Comparison of ENCODE assay signal across 8 cellular contexts in the genomic region with DNA sequence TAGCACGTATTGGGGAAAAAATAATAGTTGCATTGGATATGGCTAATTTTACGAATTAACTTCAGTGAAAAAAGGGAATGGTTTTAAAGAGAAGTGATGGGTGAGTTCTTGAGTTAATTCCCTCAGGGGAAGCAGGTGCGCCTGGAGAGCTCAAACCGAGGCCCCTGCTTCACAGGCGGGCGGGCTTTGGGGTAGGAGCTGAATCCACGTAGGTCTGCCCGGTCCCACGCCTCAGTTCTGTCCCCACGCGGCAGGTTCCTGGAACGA. TPM values are rescaled to one million over a fixed set of nuclear protein-coding genes. Genes with fewer than 3 reads are reported as not detected.
DNase-seq lines count a peak whose midpoint lies in the region; ATAC-seq and TF ChIP-seq lines count a peak whose summit lies in the region.

No MANE protein-coding gene starts in this region.

- H3K4me3 ChIP-seq in ACC112 (ENCODE audit: low read depth, low read length): peak overlapping the region; percentile 95
- H3K4me3 ChIP-seq in body of pancreas: no peak overlapping the region
- H3K4me3 ChIP-seq in mucosa of stomach (ENCODE audit: low read length): no peak overlapping the region

- no peak for TF ChIP-seq CTCF in body of pancreas (IDR thresholded peaks at IDR 0.05)

- no peaks in the 10 kb centered on the region for H3K9me3 ChIP-seq in body of pancreas
- no peaks in the 10 kb centered on the region for H3K9me3 ChIP-seq in mucosa of stomach (ENCODE audit: control insufficient read depth, low read length)

- no peak overlapping the region for H2AFZ ChIP-seq in ACC112 (ENCODE audit: low read length, unreplicated experiment)

- H3K36me3 ChIP-seq in ACC112 (ENCODE audit: insufficient read depth, low read length): no peaks in the 10 kb centered on the region
- no peaks in the 10 kb centered on the region for H3K36me3 ChIP-seq in body of pancreas (replicated peaks in 1 of 2; ENCODE audit: insufficient read depth in 1 of 2, low read depth in 2 of 2)
- H3K36me3 ChIP-seq in mucosa of stomach (ENCODE audit: control insufficient read depth, insufficient read depth, low read length): no peaks in the 10 kb centered on the region

- 1 to 3% methylated on average over 12 of the region's 12 CpGs for WGBS in body of pancreas, 2 donors

- ATAC-seq in HG02938 (IDR thresholded peaks at IDR 0.05; ENCODE audit: unreplicated experiment): peak; percentile 47
- ATAC-seq in body of pancreas: no peak
- ATAC-seq in esophagus mucosa: no peak

- TF ChIP-seq POLR2A in body of pancreas (IDR thresholded peaks at IDR 0.05): no peak

- intact Hi-C loops in body of pancreas (cut with DNase I): loop anchor here (10.0 kb wide), 1 partner anchor 442 kb away; no protein-coding TSS in a partner anchor

- H3K27ac ChIP-seq in ACC112 (ENCODE audit: low read depth, low read length) (no peak overlapping the region), body of pancreas (peak overlapping the region in 3 of 4 donors; percentile 0 to 66 (median 40))

- DNase-seq in body of pancreas (no peak), GOT3 (lab: John Stamatoyannopoulos, UW) (no peak), OCI-M1 (lab: John Stamatoyannopoulos, UW) (no peak), NCI-H146 (lab: John Stamatoyannopoulos, UW) (no peak)

- peak overlapping the region; percentile 68 for H3K9ac ChIP-seq in mucosa of stomach (ENCODE audit: low read length)

- H3K27me3 ChIP-seq in ACC112 (ENCODE audit: insufficient read depth, low read length) (no peaks in the 10 kb centered on the region), body of pancreas (no peaks in the 10 kb centered on the region), mucosa of stomach (ENCODE audit: control insufficient read depth, insufficient read depth, low read length) (peaks cover 10% of the 10 kb centered on the region)

- H3K79me2 ChIP-seq in ACC112 (ENCODE audit: control insufficient read depth, insufficient read depth, low read length, unreplicated experiment): no peaks in the 10 kb centered on the region

- H3K4me1 ChIP-seq in ACC112 (ENCODE audit: control insufficient read depth, insufficient read depth, low read length, unreplicated experiment) (no peaks in the 10 kb centered on the region), body of pancreas (peaks cover 18% of the 10 kb centered on the region), mucosa of stomach (ENCODE audit: control insufficient read depth, insufficient read depth, low read length) (peaks cover 11% of the 10 kb centered on the region)

RNA-seq across cellular contexts. Expression of a gene that starts 44.1 kb away (rescaled TPM):
- total RNA-seq in body of pancreas: 10 to 100 TPM; 44.4 to 65.6 TPM
- 60.8 TPM for total RNA-seq in esophagus mucosa
